In the genomic region with DNA sequence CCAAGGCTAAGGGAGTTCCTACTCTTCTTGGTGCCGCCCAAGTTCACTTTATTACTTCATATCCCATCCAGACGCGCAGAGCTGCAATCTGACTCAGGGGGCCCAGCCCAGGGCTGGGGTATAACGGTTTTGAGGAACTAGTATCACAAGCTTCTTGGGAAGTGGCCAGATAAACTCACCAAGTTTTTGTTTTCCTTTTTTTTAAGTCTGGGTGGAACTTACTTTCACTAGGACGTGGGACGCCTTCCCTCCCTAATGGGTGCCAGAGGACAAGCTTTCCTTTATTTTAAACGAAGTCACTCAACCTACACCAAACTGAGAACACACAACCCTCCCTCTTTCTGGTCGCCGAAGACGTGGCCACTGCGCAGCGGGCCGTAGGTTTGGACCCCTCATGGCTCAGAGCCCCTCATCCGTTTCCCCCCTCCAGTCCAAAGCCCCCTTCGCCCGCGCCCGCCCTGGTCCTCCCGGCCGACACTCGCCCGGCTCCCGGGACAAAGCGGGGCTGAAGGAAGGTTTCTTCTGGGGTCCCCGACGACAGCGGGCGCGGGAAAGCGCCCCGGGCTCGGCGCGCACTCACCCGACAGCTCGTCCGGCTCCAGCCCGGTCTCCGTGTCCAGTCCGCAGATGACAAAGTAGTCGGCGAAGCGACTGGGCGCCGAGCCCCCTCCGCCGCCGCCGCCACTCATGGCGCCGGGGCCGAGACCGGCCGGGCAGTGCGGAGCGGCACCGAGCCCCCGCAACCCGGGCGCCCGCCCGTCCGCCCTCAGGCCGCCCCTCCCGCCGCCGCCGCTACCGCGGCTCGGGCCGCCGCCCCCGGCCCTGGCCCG, we compare ENCODE assay signal across 8 cellular contexts. TPM values are rescaled to one million over a fixed set of nuclear protein-coding genes. Genes with fewer than 3 reads are reported as not detected.
DNase-seq lines count a peak whose midpoint lies in the region; ATAC-seq and TF ChIP-seq lines count a peak whose summit lies in the region.

No MANE protein-coding gene starts in this region.

- no peaks in the 10 kb centered on the region for H3K9me3 ChIP-seq in liver (ENCODE audit: control insufficient read depth in 4 of 4, low read length in 3 of 4)

- no peak for TF ChIP-seq RAD21 in liver (IDR thresholded peaks at IDR 0.05)

- H3K27ac Mint-ChIP-seq in WTC11: peak overlapping the region; percentile 25

- POLR2A ChIA-PET in WTC11 (lab: Charles Lee): interaction anchor here (0.7 to 2.7 kb wide), 12 partner anchors 12 to 342 kb away, joined by 3 to 22 read pairs (median 6); partner anchors contain the start of genes IPO7, TMEM41B and ZNF143

- H3K4me3 ChIP-seq in dorsolateral prefrontal cortex (peak overlapping the region; percentile 56 to 98 (median 92)), liver (ENCODE audit: low read depth in 1 of 3, low read length in 3 of 3) (peak overlapping the region; percentile 57 to 91 (median 91))

- H3K4me3 Mint-ChIP-seq in WTC11: peak overlapping the region; percentile 93

- under 1% methylated on average over 75 of the region's 75 CpGs for WGBS in liver

- no peaks in the 10 kb centered on the region for H3K36me3 ChIP-seq in liver (ENCODE audit: control insufficient read depth in 4 of 4, insufficient read depth in 3 of 4, low read depth in 1 of 4, low read length in 3 of 4)

- DNase-seq in Caki2 (ENCODE audit: low read depth) (peak; percentile 59), KG1 (lab: John Stamatoyannopoulos, UW) (peak; percentile 59), WTC11 (ENCODE audit: low spot score) (peak; percentile 31), dorsolateral prefrontal cortex (peak in 8 of 10 donors; percentile 24 to 58 (median 44))
- DNase-seq in stimulated activated CD4-positive, alpha-beta T cell treated with anti-CD3 and anti-CD28 coated beads, Interleukin-4, amount 100 ng/mL, for 24 hours: peak; percentile 59

- intact Hi-C loops in dorsolateral prefrontal cortex (cut with DNase I): loop anchor here (1.0 to 10.0 kb wide), 8 partner anchors 37 to 250 kb away; partner anchors contain the start of genes TMEM41B (in 2 of the 2) and ZNF143 (in 1 of the 2)

- H3K4me1 ChIP-seq in liver (ENCODE audit: control insufficient read depth in 4 of 4, insufficient read depth in 4 of 4, low read length in 3 of 4): peaks cover 0 to 11% (median under 1%) of the 10 kb centered on the region in 4 donors

- H3K9ac ChIP-seq in liver (ENCODE audit: low read depth in 1 of 2, low read length in 2 of 2): peak overlapping the region; percentile 79 to 89

- peak; percentile 17 for ATAC-seq in GM21576 (IDR thresholded peaks at IDR 0.05; ENCODE audit: unreplicated experiment)
- peak; percentile 15 for ATAC-seq in WTC11
- no peak for ATAC-seq in HG03039 (IDR thresholded peaks at IDR 0.05; ENCODE audit: unreplicated experiment)

- H3K27ac ChIP-seq in dorsolateral prefrontal cortex (peak overlapping the region; percentile 48 to 98 (median 94)), liver (ENCODE audit: low read depth in 1 of 2, low read length in 2 of 2) (peak overlapping the region; percentile 94 to 95)

- no peaks in the 10 kb centered on the region; the same call in 1 of the 2 replicates for H3K27me3 Mint-ChIP-seq in WTC11 (ENCODE audit: low read depth)

- CTCF ChIA-PET in WTC11 (lab: Charles Lee): interaction anchor here (1.4 to 2.1 kb wide), 3 partner anchors 10 to 242 kb away, joined by 5 to 8 read pairs (median 7); no protein-coding TSS in a partner anchor

- peaks cover 5% of the 10 kb centered on the region; the same call in 1 of the 2 replicates for H3K36me3 Mint-ChIP-seq in WTC11

- H3K9me3 Mint-ChIP-seq in WTC11: no peaks in the 10 kb centered on the region

- no peaks in the 10 kb centered on the region for H3K27me3 ChIP-seq in dorsolateral prefrontal cortex
- H3K27me3 ChIP-seq in liver (ENCODE audit: control insufficient read depth in 4 of 4, insufficient read depth in 4 of 4, low read length in 3 of 4): no peaks in the 10 kb centered on the region

- no peak for TF ChIP-seq CTCF in WTC11 (IDR thresholded peaks at IDR 0.05)
- TF ChIP-seq CTCF in dorsolateral prefrontal cortex (IDR thresholded peaks at IDR 0.05 in 54 of 56, conservative IDR thresholded peaks at IDR 0.05 in 2 of 56; ENCODE audit: low read depth in 1 of 56, partially characterized antibody in 56 of 56): no peak
- TF ChIP-seq CTCF in liver (IDR thresholded peaks at IDR 0.05; ENCODE audit: low read depth, low read length, missing input control): no peak

- in situ Hi-C loops in Caki2 (cut with HindIII; ENCODE audit: low pct_unique_long_range_greater_than_20kb, low sequenced_read_pairs): no loop called here

- peaks cover 50% of the 10 kb centered on the region for H3K4me1 Mint-ChIP-seq in WTC11

TF ChIP-seq in WTC11, 78 proteins besides CTCF, POLR2A, EP300 and RAD21:
- TF ChIP-seq, protein P1, sequence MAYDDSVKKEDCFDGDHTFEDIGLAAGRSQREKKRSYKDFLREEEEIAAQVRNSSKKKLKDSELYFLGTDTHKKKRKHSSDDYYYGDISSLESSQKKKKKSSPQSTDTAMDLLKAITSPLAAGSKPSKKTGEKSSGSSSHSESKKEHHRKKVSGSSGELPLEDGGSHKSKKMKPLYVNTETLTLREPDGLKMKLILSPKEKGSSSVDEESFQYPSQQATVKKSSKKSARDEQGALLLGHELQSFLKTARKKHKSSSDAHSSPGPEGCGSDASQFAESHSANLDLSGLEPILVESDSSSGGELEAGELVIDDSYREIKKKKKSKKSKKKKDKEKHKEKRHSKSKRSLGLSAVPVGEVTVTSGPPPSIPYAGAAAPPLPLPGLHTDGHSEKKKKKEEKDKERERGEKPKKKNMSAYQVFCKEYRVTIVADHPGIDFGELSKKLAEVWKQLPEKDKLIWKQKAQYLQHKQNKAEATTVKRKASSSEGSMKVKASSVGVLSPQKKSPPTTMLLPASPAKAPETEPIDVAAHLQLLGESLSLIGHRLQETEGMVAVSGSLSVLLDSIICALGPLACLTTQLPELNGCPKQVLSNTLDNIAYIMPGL (CRISPR knock-in tag; IDR thresholded peaks at IDR 0.05): peak; percentile 50
- TF ChIP-seq ZNF121 (CRISPR knock-in tag; IDR thresholded peaks at IDR 0.05) (no peak), FOXJ3 (CRISPR knock-in tag; IDR thresholded peaks at IDR 0.05; ENCODE audit: borderline replicate concordance) (no peak), ESRRA (CRISPR knock-in tag; IDR thresholded peaks at IDR 0.05; ENCODE audit: borderline replicate concordance) (no peak), OVOL2 (CRISPR knock-in tag; IDR thresholded peaks at IDR 0.05; ENCODE audit: borderline replicate concordance) (no peak), CBFB (CRISPR knock-in tag; IDR thresholded peaks at IDR 0.05; ENCODE audit: low read depth) (0 out of 2 replicates have a peak, but pooled peaks have one; percentile 38)
- TF ChIP-seq, protein P2, sequence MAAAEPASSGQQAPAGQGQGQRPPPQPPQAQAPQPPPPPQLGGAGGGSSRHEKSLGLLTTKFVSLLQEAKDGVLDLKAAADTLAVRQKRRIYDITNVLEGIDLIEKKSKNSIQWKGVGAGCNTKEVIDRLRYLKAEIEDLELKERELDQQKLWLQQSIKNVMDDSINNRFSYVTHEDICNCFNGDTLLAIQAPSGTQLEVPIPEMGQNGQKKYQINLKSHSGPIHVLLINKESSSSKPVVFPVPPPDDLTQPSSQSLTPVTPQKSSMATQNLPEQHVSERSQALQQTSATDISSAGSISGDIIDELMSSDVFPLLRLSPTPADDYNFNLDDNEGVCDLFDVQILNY (CRISPR knock-in tag; IDR thresholded peaks at IDR 0.05): peak; percentile 51; the same call in 1 of the 2 replicates

TF ChIP-seq in liver, 16 proteins besides CTCF, POLR2A, EP300 and RAD21:
- TF ChIP-seq YY1 (IDR thresholded peaks at IDR 0.05): peak; percentile 46
- TF ChIP-seq ZBTB33 (IDR thresholded peaks at IDR 0.05): no peak

RNA-seq across cellular contexts. Expression of gene DENND5A, which starts 0.6 kb away (rescaled TPM):
- 84.6 and 105 TPM in 2 replicates for total RNA-seq in Caki2 (2014; rRNA removed; shearing (Covaris generic); ENCODE audit: low replicate concordance)
- total RNA-seq in WTC11 (2021) (65.9 to 69.3 TPM (median 69.1 TPM) in 3 replicates), dorsolateral prefrontal cortex (100 to 1,000 TPM; 128 to 331 (median 174) TPM), liver (10 to 100 TPM; 23.9 to 45.8 TPM)
- 10 to 100 TPM in 1 of 2 donors, 1 to 10 TPM in 1; 7.9 to 12.5 TPM for polyA plus RNA-seq in liver

RNA-seq across cellular contexts. Expression of gene TMEM41B, which starts 49.8 kb away (rescaled TPM):
- 50.6 and 52.8 TPM in 2 replicates for total RNA-seq in Caki2 (2014; rRNA removed; shearing (Covaris generic); ENCODE audit: low replicate concordance)
- 45.8 to 46.5 TPM (median 46.1 TPM) in 3 replicates for total RNA-seq in WTC11 (2021)
- total RNA-seq in dorsolateral prefrontal cortex: 10 to 100 TPM; 31.7 to 63.9 (median 42.1) TPM
- total RNA-seq in liver: 10 to 100 TPM; 31.3 to 52.0 TPM
- 10 to 100 TPM; 11.8 to 15.3 TPM for polyA plus RNA-seq in liver
